In genomic region chr5:69024241-69024651, GRCh38 we compare ENCODE assay signal across 1 cellular context.
TF ChIP-seq lines count a peak whose summit lies in the region.

No MANE protein-coding gene starts in this region.

TF ChIP-seq in SK-N-SH treated with all-trans-retinoic acid at 6 μM for 48 hours, 23 proteins besides CTCF, POLR2A, EP300 and RAD21 (continued from another document):
- TF ChIP-seq PPARA (CRISPR knock-in tag; IDR thresholded peaks at IDR 0.05; ENCODE audit: borderline replicate concordance): no peak
